Comparison of ENCODE assay signal across 2 cellular contexts in genomic region chr4:142566243-142566642, GRCh38.
TF ChIP-seq lines count a peak whose summit lies in the region.

No MANE protein-coding gene starts in this region.

TF ChIP-seq in HCT116, 20 proteins besides CTCF, POLR2A, EP300 and RAD21 (continued from another document):
- TF ChIP-seq REST (IDR thresholded peaks at IDR 0.05; ENCODE audit: low read depth) = no peak
- no peak for TF ChIP-seq ELF1 (IDR thresholded peaks at IDR 0.05; ENCODE audit: borderline replicate concordance, low read depth)
- no peak for TF ChIP-seq ZNF274 (IDR thresholded peaks at IDR 0.05; ENCODE audit: low read depth, low read length)
- TF ChIP-seq CEBPB (IDR thresholded peaks at IDR 0.05; ENCODE audit: low read depth) = no peak
- TF ChIP-seq SRF (IDR thresholded peaks at IDR 0.05; ENCODE audit: low read depth) = no peak
- TF ChIP-seq SP1 (IDR thresholded peaks at IDR 0.05; ENCODE audit: low read depth) = no peak
- no peak for TF ChIP-seq EZH2phosphoT487 (IDR thresholded peaks at IDR 0.05; ENCODE audit: borderline replicate concordance)
- no peak for TF ChIP-seq EZH2 (IDR thresholded peaks at IDR 0.05)
- no peak for TF ChIP-seq EGR1 (IDR thresholded peaks at IDR 0.05; ENCODE audit: low read depth)
- TF ChIP-seq JUND (IDR thresholded peaks at IDR 0.05) = no peak
- TF ChIP-seq ZBTB33 (IDR thresholded peaks at IDR 0.05; ENCODE audit: extremely low read depth, insufficient replicate concordance, low read length) = no peak
- no peak for TF ChIP-seq SIN3A (IDR thresholded peaks at IDR 0.05; ENCODE audit: low read depth)
- no peak for TF ChIP-seq POLR2AphosphoS5 (IDR thresholded peaks at IDR 0.05; ENCODE audit: low read depth, low read length)
- no peak for TF ChIP-seq TCF7L2 (IDR thresholded peaks at IDR 0.05; ENCODE audit: borderline replicate concordance, extremely low read depth, insufficient read depth, insufficient read length)
- no peak for TF ChIP-seq ZFX (IDR thresholded peaks at IDR 0.05)
- no peak for TF ChIP-seq CBX3 (IDR thresholded peaks at IDR 0.05; ENCODE audit: low read depth)
TF ChIP-seq in HCT116: peak in this region for 0.

TF ChIP-seq in GM12878, 131 proteins besides CTCF, POLR2A, EP300 and RAD21 (continued from another document):
- no peak for TF ChIP-seq NRF1 (conservative IDR thresholded peaks at IDR 0.05; ENCODE audit: low read depth, low read length)
- TF ChIP-seq RCOR1 (conservative IDR thresholded peaks at IDR 0.05; ENCODE audit: low read depth, low read length) = no peak
- no peak for TF ChIP-seq RELB (IDR thresholded peaks at IDR 0.05; ENCODE audit: low read depth)
- no peak for TF ChIP-seq ZNF622 (IDR thresholded peaks at IDR 0.05)
- TF ChIP-seq PKNOX1 (IDR thresholded peaks at IDR 0.05) = no peak
- no peak for TF ChIP-seq SMARCA5 (IDR thresholded peaks at IDR 0.05)
- TF ChIP-seq MYC (IDR thresholded peaks at IDR 0.05; ENCODE audit: insufficient read depth, insufficient read length, insufficient replicate concordance, low read length, severe bottlenecking) = no peak
- TF ChIP-seq YY1 (IDR thresholded peaks at IDR 0.05; ENCODE audit: low read depth, low read length) = no peak
